In the genomic region with DNA sequence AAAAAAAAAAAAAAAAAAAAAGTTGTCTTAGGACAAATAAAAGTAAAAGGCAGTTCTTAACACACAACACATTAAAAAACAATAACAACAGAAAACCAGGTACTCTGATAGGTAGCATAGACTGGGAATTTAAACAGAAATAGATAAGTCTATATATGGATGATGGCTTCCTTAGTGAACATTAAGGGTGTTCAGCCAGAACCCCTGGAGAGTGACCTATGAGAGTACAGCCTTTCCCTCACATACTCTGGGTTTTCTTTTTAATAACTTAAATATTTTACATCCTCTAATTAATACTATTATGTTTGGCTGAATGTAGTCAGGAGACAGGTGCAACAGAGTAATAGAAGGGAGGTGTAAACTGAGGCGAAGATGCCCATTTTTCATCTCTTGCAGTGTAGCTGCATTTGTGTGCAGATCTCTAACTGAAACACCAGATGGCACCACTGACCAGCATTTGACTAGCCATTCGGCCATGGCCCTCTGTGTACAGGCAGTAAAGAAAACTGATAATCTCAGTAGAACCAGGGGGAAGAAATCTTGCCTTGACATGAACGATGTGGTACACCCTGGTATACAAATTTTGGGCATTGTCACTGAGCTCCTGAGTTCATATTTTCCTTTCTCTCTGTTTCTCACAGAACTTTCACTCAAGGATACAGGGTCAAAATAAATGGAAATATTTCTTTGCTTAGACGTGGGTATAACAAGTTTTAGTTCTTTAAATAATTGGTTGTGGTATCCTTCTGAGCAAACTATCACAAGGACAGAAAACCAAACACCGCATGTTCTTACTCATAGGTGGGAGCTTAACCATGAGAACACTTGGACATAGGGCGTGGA, we compare ENCODE assay signal across 8 cellular contexts. TPM values are rescaled to one million over a fixed set of nuclear protein-coding genes. Genes with fewer than 3 reads are reported as not detected.
DNase-seq lines count a peak whose midpoint lies in the region; ATAC-seq, FAIRE-seq and TF ChIP-seq lines count a peak whose summit lies in the region.

No MANE protein-coding gene starts in this region.

- TF ChIP-seq EP300 in SK-N-SH (IDR thresholded peaks at IDR 0.05; ENCODE audit: borderline replicate concordance in 1 of 2, low read depth in 1 of 2, low read length in 1 of 2), result no peak

- H3K4me1 ChIP-seq in Karpas-422 (ENCODE audit: low read length) (peaks cover 11% of the 10 kb centered on the region), SK-N-SH (ENCODE audit: control insufficient read depth in 1 of 2, insufficient read depth in 2 of 2, low read depth in 1 of 2, low read length in 1 of 2) (no peaks in the 10 kb centered on the region), kidney (ENCODE audit: control insufficient read depth in 1 of 2, insufficient read depth in 1 of 2, low read depth in 1 of 2, low read length in 2 of 2) (no peaks in the 10 kb centered on the region)

- DNase-seq in EH (ENCODE audit: low read depth) (peak; percentile 72), Karpas-422 (peak; percentile 72), SK-N-SH (peak; percentile 70), caudate nucleus (lab: John Stamatoyannopoulos, UW) (peak in 44 of 61 donors; percentile 2 to 70 (median 24)), kidney (no peak), GM19239 (ENCODE audit: insufficient read length, low spot score) (no peak)
- peak in 1 of 2 donors; percentile 30 for DNase-seq in stimulated activated effector memory CD8-positive, alpha-beta T cell treated with anti-CD3 and anti-CD28 coated beads, Interleukin-12 subunit alpha, Interleukin-12 subunit beta, amount 100 ng/mL, for 72 hours (ENCODE audit: low spot score in 2 of 2)

- CTCF ChIA-PET in SK-N-SH (lab: Yijun Ruan, JAX), result interaction anchor here (0.6 to 8.8 kb wide), 57 partner anchors 8 to 1065 kb away, joined by 3 to 128 read pairs (median 4); a partner anchor contains a TSS

- WGBS in SK-N-SH (ENCODE audit: low lambda C conversion rate), result 56% methylated on average over 6 of the region's 6 CpGs

- H3K36me3 ChIP-seq in Karpas-422 (ENCODE audit: insufficient read depth, low read length) (peaks cover 52% of the 10 kb centered on the region), SK-N-SH (replicated peaks in 1 of 2; ENCODE audit: control insufficient read depth in 1 of 2, insufficient read depth in 2 of 2, low read length in 1 of 2) (peaks cover 8 to 12% of the 10 kb centered on the region in 2 experiments), kidney (ENCODE audit: control insufficient read depth in 1 of 2, insufficient read depth in 2 of 2, low read length in 2 of 2) (no peaks in the 10 kb centered on the region)

- no peak overlapping the region for H3K27ac Mint-ChIP-seq in stimulated activated effector memory CD8-positive, alpha-beta T cell treated with anti-CD3 and anti-CD28 coated beads, Interleukin-12 subunit alpha, Interleukin-12 subunit beta, amount 100 ng/mL, for 72 hours

- no peak overlapping the region for H3K9ac ChIP-seq in Karpas-422 (ENCODE audit: low read length)
- no peak overlapping the region for H3K9ac ChIP-seq in SK-N-SH
- H3K9ac ChIP-seq in kidney (ENCODE audit: low read length in 2 of 2), result no peak overlapping the region

- peak; percentile 89 for TF ChIP-seq CTCF in SK-N-SH (IDR thresholded peaks at IDR 0.05)
- peak; percentile 92 for TF ChIP-seq CTCF in kidney (IDR thresholded peaks at IDR 0.05; ENCODE audit: borderline replicate concordance, extremely low read depth, insufficient read depth)

- POLR2A ChIA-PET in SK-N-SH (lab: Yijun Ruan, JAX), result interaction anchor here (0.8 kb wide), 1 partner anchor 56 kb away, joined by 3 read pairs; no protein-coding TSS in a partner anchor

- peaks cover 89% of the 10 kb centered on the region for H3K36me3 Mint-ChIP-seq in stimulated activated effector memory CD8-positive, alpha-beta T cell treated with anti-CD3 and anti-CD28 coated beads, Interleukin-12 subunit alpha, Interleukin-12 subunit beta, amount 100 ng/mL, for 72 hours

- H3F3A ChIP-seq in SK-N-SH (replicated peaks; ENCODE audit: insufficient read depth), result no peaks in the 10 kb centered on the region

- no peak overlapping the region for H3K4me3 Mint-ChIP-seq in stimulated activated effector memory CD8-positive, alpha-beta T cell treated with anti-CD3 and anti-CD28 coated beads, Interleukin-12 subunit alpha, Interleukin-12 subunit beta, amount 100 ng/mL, for 72 hours

- no peaks in the 10 kb centered on the region for H4K20me1 ChIP-seq in Karpas-422 (ENCODE audit: insufficient read depth, low read depth, low read length)
- no peaks in the 10 kb centered on the region for H4K20me1 ChIP-seq in SK-N-SH (ENCODE audit: insufficient read depth)

- H3K9me3 ChIP-seq in Karpas-422 (ENCODE audit: low read length) (no peaks in the 10 kb centered on the region), SK-N-SH (no peaks in the 10 kb centered on the region), kidney (ENCODE audit: control insufficient read depth in 1 of 2, low read length in 2 of 2) (no peaks in the 10 kb centered on the region)

- H3K27me3 ChIP-seq in Karpas-422 (ENCODE audit: low read length) (no peaks in the 10 kb centered on the region), SK-N-SH (ENCODE audit: insufficient read depth) (no peaks in the 10 kb centered on the region)

- H3K79me2 ChIP-seq in Karpas-422 (ENCODE audit: low read length), result peaks cover 72% of the 10 kb centered on the region
- H3K79me2 ChIP-seq in SK-N-SH (ENCODE audit: insufficient read depth), result no peaks in the 10 kb centered on the region

- H3K9me3 Mint-ChIP-seq in stimulated activated effector memory CD8-positive, alpha-beta T cell treated with anti-CD3 and anti-CD28 coated beads, Interleukin-12 subunit alpha, Interleukin-12 subunit beta, amount 100 ng/mL, for 72 hours, result no peaks in the 10 kb centered on the region

- H2AFZ ChIP-seq in Karpas-422 (ENCODE audit: low read length), result no peak overlapping the region
- H2AFZ ChIP-seq in SK-N-SH (ENCODE audit: low read depth), result no peak overlapping the region

- H3K4me3 ChIP-seq in Karpas-422 (ENCODE audit: low read length) (no peak overlapping the region), SK-N-SH (ENCODE audit: low read depth in 2 of 2, low read length in 1 of 2) (no peak overlapping the region; a peak in 1 of 4 replicates), kidney (ENCODE audit: low read length in 2 of 2) (no peak overlapping the region)

- no peak for FAIRE-seq in kidney (lab: Jason Lieb, UNC)
- no peak for FAIRE-seq in GM19239 (lab: Jason Lieb, UNC)

- no peaks in the 10 kb centered on the region for H3K9me2 ChIP-seq in Karpas-422 (replicated peaks; ENCODE audit: insufficient read depth, low read length)
- H3K9me2 ChIP-seq in SK-N-SH, result no peaks in the 10 kb centered on the region

- H3K4me1 Mint-ChIP-seq in stimulated activated effector memory CD8-positive, alpha-beta T cell treated with anti-CD3 and anti-CD28 coated beads, Interleukin-12 subunit alpha, Interleukin-12 subunit beta, amount 100 ng/mL, for 72 hours, result peaks cover 34% of the 10 kb centered on the region

- intact Hi-C loops in kidney (cut with DNase I), result loop anchor here (10.0 kb wide), 1 partner anchor 217 kb away; no protein-coding TSS in a partner anchor

- peak; percentile 72 for ATAC-seq in GM19455 (IDR thresholded peaks at IDR 0.05; ENCODE audit: unreplicated experiment)
- peak; percentile 79 for ATAC-seq in stimulated activated effector memory CD8-positive, alpha-beta T cell treated with anti-CD3 and anti-CD28 coated beads, Interleukin-12 subunit alpha, Interleukin-12 subunit beta, amount 100 ng/mL, for 72 hours

- no peak overlapping the region for H3K27ac ChIP-seq in Karpas-422 (ENCODE audit: low read length)
- no peak overlapping the region for H3K27ac ChIP-seq in SK-N-SH (ENCODE audit: low read depth in 2 of 2, low read length in 1 of 2)
- H3K27ac ChIP-seq in caudate nucleus (ENCODE audit: low read depth, low read length), result no peak overlapping the region
- no peak overlapping the region for H3K27ac ChIP-seq in kidney (ENCODE audit: low read depth in 2 of 2, low read length in 2 of 2)

- H3K4me2 ChIP-seq in Karpas-422 (ENCODE audit: low read depth, low read length, poor library complexity, severe bottlenecking) (no peak overlapping the region), SK-N-SH (no peak overlapping the region)

- peak; percentile 97 for TF ChIP-seq RAD21 in SK-N-SH (IDR thresholded peaks at IDR 0.05; ENCODE audit: low read length)

TF ChIP-seq in SK-N-SH, 30 proteins besides CTCF, POLR2A, EP300 and RAD21 (continues in another document):
- TF ChIP-seq YY1 (IDR thresholded peaks at IDR 0.05; ENCODE audit: low read depth) (no peak), RCOR1 (IDR thresholded peaks at IDR 0.05; ENCODE audit: low read length) (peak; percentile 44; the same call in 1 of the 2 replicates), NRF1 (IDR thresholded peaks at IDR 0.05; ENCODE audit: low read depth, low read length) (no peak), MXI1 (IDR thresholded peaks at IDR 0.05; ENCODE audit: low read depth, low read length) (no peak), GABPA (IDR thresholded peaks at IDR 0.05; ENCODE audit: low read depth) (no peak), RXRA (IDR thresholded peaks at IDR 0.05; ENCODE audit: borderline replicate concordance, low read depth) (no peak), MEF2A (IDR thresholded peaks at IDR 0.05; ENCODE audit: borderline replicate concordance, low read depth) (no peak), JUND (IDR thresholded peaks at IDR 0.05) (no peak), TAF1 (IDR thresholded peaks at IDR 0.05; ENCODE audit: borderline replicate concordance, low read depth, low read length) (no peak), CHD2 (IDR thresholded peaks at IDR 0.05; ENCODE audit: low read length, partially characterized antibody) (no peak), SIN3A (IDR thresholded peaks at IDR 0.05; ENCODE audit: borderline replicate concordance, low read depth, low read length) (no peak), ELF1 (IDR thresholded peaks at IDR 0.05) (no peak)
- TF ChIP-seq, protein P1, sequence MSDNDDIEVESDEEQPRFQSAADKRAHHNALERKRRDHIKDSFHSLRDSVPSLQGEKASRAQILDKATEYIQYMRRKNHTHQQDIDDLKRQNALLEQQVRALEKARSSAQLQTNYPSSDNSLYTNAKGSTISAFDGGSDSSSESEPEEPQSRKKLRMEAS (IDR thresholded peaks at IDR 0.05; ENCODE audit: low read depth), result no peak

RNA-seq across cellular contexts. Expression of a gene that starts 7.6 kb away (rescaled TPM):
- 29.5 and 49.5 TPM in 2 replicates for total RNA-seq in Karpas-422 (2014; rRNA removed; shearing (Covaris generic); ENCODE audit: low replicate concordance)
- polyA plus RNA-seq in SK-N-SH (2012; rRNA removed) (10.8 and 12.2 TPM in 2 replicates), kidney (ENCODE audit: insufficient read depth, low read depth, low replicate concordance) (4.1 TPM)
- polyA plus RNA-seq in SK-N-SH (2012; cell fraction: cytosol; rRNA removed), result 8.0 and 10.5 TPM in 2 replicates
- polyA plus RNA-seq in SK-N-SH (2012; cell fraction: nucleus; rRNA removed), result 27.1 and 37.0 TPM in 2 replicates
- total RNA-seq in kidney, result 19.0 TPM

RNA-seq across cellular contexts. Expression of a gene that starts 53.8 kb away (rescaled TPM):
- not detected in 2 replicates for total RNA-seq in Karpas-422 (2014; rRNA removed; shearing (Covaris generic); ENCODE audit: low replicate concordance)
- polyA plus RNA-seq in SK-N-SH (2012; rRNA removed) (7.4 and 9.7 TPM in 2 replicates), kidney (ENCODE audit: insufficient read depth, low read depth, low replicate concordance) (4.5 TPM)
- polyA plus RNA-seq in SK-N-SH (2012; cell fraction: cytosol; rRNA removed), result 2.6 and 3.8 TPM in 2 replicates
- polyA plus RNA-seq in SK-N-SH (2012; cell fraction: nucleus; rRNA removed), result 49.2 and 51.6 TPM in 2 replicates
- 4.8 TPM for total RNA-seq in kidney

Comparison
In these comparisons a context has a peak if more than half of its experiments do, and no peak if none do; other contexts are left out.
1. DNase-seq: peak in EH (single experiment), Karpas-422 (single experiment), SK-N-SH (single experiment) and caudate nucleus (44 of 61); none in kidney (single experiment) and GM19239 (single experiment).